23 cellular contexts compared by ENCODE assay signal in the genomic region with DNA sequence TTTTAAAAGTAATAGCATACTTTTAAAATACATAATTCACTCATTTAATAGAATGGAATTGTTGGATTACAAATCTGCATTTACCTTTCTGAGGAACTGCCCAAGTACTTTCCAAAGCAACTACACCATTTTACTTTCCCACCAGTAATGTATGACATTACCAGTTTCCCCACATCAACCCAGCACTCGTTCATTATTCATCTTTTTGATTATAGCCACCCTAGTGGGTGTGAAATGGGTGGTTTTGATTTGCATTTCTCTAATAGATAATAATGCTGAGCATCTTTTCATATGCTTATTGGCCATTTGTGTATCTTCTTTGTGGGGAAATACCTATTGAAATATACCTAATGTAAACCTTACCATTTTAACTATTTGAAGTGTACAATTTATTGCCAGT. TPM values are rescaled to one million over a fixed set of nuclear protein-coding genes. Genes with fewer than 3 reads are reported as not detected.
DNase-seq lines count a peak whose midpoint lies in the region; ATAC-seq, FAIRE-seq and TF ChIP-seq lines count a peak whose summit lies in the region.
"Had no signal": no experiment of that assay in that cellular context is flagged by ENCODE, and none has a peak within 500 bp of the region (broad histone marks: within the 10 kb centered on the region; RNA-seq: fewer than 3 reads in every experiment).

No MANE protein-coding gene starts in this region.

- TF ChIP-seq EP300 in gastroesophageal sphincter (IDR thresholded peaks at IDR 0.05): no peak

- H3K4me1 Mint-ChIP-seq in activated T-cell treated with anti-CD3 and anti-CD28 coated beads, Interleukin-2, amount 50 U/mL, for 4 hours (ENCODE audit: low read depth): peaks cover 70% of the 10 kb centered on the region
- peaks cover 36% of the 10 kb centered on the region for H3K4me1 Mint-ChIP-seq in activated T-helper 17 cell treated with anti-CD3 and anti-CD28 coated beads, Interleukin-2, amount 50 U/mL, for 72 hours

- peak; percentile 31 for FAIRE-seq in GM12891 (lab: Jason Lieb, UNC)
- FAIRE-seq: A549, GM19239, HTR-8/SVneo had no signal

- H3K9me3 Mint-ChIP-seq in activated T-cell treated with anti-CD3 and anti-CD28 coated beads, Interleukin-2, amount 50 U/mL, for 4 hours: no peaks in the 10 kb centered on the region
- no peaks in the 10 kb centered on the region for H3K9me3 Mint-ChIP-seq in activated T-helper 17 cell treated with anti-CD3 and anti-CD28 coated beads, Interleukin-2, amount 50 U/mL, for 72 hours

- no peak overlapping the region for H3K27ac Mint-ChIP-seq in activated T-helper 17 cell treated with anti-CD3 and anti-CD28 coated beads, Interleukin-2, amount 50 U/mL, for 72 hours

- peaks cover 0 to 69% (median 14%) of the 10 kb centered on the region in 3 donors for H3K4me1 ChIP-seq in gastroesophageal sphincter

- TF ChIP-seq POLR2A in GM12891 (IDR thresholded peaks at IDR 0.05; ENCODE audit: low read depth, low read length) (no peak), gastroesophageal sphincter (IDR thresholded peaks at IDR 0.05) (no peak)

- ATAC-seq in activated T-cell treated with anti-CD3 and anti-CD28 coated beads, Interleukin-2, amount 50 U/mL, for 4 hours: peak; percentile 46 to 47
- ATAC-seq in activated T-helper 17 cell treated with anti-CD3 and anti-CD28 coated beads, Interleukin-2, amount 50 U/mL, for 72 hours (replicated peaks): no peak
- ATAC-seq in gastroesophageal sphincter: no peak
- ATAC-seq: A549, SK-N-SH treated with all-trans-retinoic acid at 6 μM for 48 hours had no signal

- DNase-seq in activated T-cell treated with anti-CD3 and anti-CD28 coated beads, Interleukin-2, amount 50 U/mL, for 4 hours: no peak
- DNase-seq in activated T-cell treated with anti-CD3 and anti-CD28 coated beads, Interleukin-2, amount 50 U/mL, for 48 hours: no peak
- no peak for DNase-seq in GM12891 (ENCODE audit: insufficient read length, low spot score)
- no peak for DNase-seq in NOMO-1 treated with dmso at 0.1 percent for 144 hours (lab: John Stamatoyannopoulos, UW; ENCODE audit: unreplicated experiment)
- DNase-seq in AG08395 (ENCODE audit: low spot score): no peak
- DNase-seq: BE2C, COR-L47, DMS 273 treated with DMSO at 0.1 percent for 48 hours, DMS79 treated with DMSO at 0.1 percent for 48 hours, KG1, NCI-H1105, NCI-H146, NCI-H2029, NCI-H345, NCI-H524, NCI-H774, Peyer's patch had no signal

- no peak overlapping the region for H3K4me3 ChIP-seq in gastroesophageal sphincter
- H3K4me3 ChIP-seq: A549, Peyer's patch had no signal

- no peaks in the 10 kb centered on the region for H3K9me3 ChIP-seq in gastroesophageal sphincter
- H3K9me3 ChIP-seq: A549, BE2C, Peyer's patch had no signal

- WGBS in gastroesophageal sphincter (ENCODE audit: low coverage in 1 of 2), 2 donors: 55 to 68% methylated on average over 1 of the region's 1 CpG

- H3K27ac ChIP-seq in gastroesophageal sphincter: no peak overlapping the region
- H3K27ac ChIP-seq: A549, Peyer's patch had no signal

- H3K27me3 Mint-ChIP-seq in activated T-cell treated with anti-CD3 and anti-CD28 coated beads, Interleukin-2, amount 50 U/mL, for 4 hours (ENCODE audit: low read depth): no peaks in the 10 kb centered on the region
- no peaks in the 10 kb centered on the region for H3K27me3 Mint-ChIP-seq in activated T-helper 17 cell treated with anti-CD3 and anti-CD28 coated beads, Interleukin-2, amount 50 U/mL, for 72 hours

- no peaks in the 10 kb centered on the region for H3K27me3 ChIP-seq in gastroesophageal sphincter
- H3K27me3 ChIP-seq: BE2C, Peyer's patch had no signal

- H3K36me3 Mint-ChIP-seq in activated T-cell treated with anti-CD3 and anti-CD28 coated beads, Interleukin-2, amount 50 U/mL, for 4 hours (ENCODE audit: insufficient read depth): peaks cover 5% of the 10 kb centered on the region
- peaks cover 46% of the 10 kb centered on the region for H3K36me3 Mint-ChIP-seq in activated T-helper 17 cell treated with anti-CD3 and anti-CD28 coated beads, Interleukin-2, amount 50 U/mL, for 72 hours (ENCODE audit: low read depth)

- H3K4me3 Mint-ChIP-seq in activated T-cell treated with anti-CD3 and anti-CD28 coated beads, Interleukin-2, amount 50 U/mL, for 4 hours: no peak overlapping the region
- H3K4me3 Mint-ChIP-seq in activated T-helper 17 cell treated with anti-CD3 and anti-CD28 coated beads, Interleukin-2, amount 50 U/mL, for 72 hours: peak overlapping the region; percentile 10

- H3K36me3 ChIP-seq in gastroesophageal sphincter: peaks cover 0 to 8% of the 10 kb centered on the region in 2 donors

- TF ChIP-seq CTCF in gastroesophageal sphincter (IDR thresholded peaks at IDR 0.05): no peak

TF ChIP-seq in GM12891, 5 proteins besides CTCF, POLR2A, EP300 and RAD21:
- TF ChIP-seq POLR2AphosphoS5 (IDR thresholded peaks at IDR 0.05; ENCODE audit: low read depth, low read length) (no peak), PAX5 (IDR thresholded peaks at IDR 0.05; ENCODE audit: insufficient read depth, low read length, severe bottlenecking) (no peak)
TF ChIP-seq in GM12891: peak in this region for 0.

RNA-seq across cellular contexts. Expression of gene EBLN2, which starts 18.0 kb away (rescaled TPM):
- total RNA-seq in activated T-cell treated with anti-CD3 and anti-CD28 coated beads, Interleukin-2, amount 50 U/mL, for 4 hours: 1 to 10 TPM; 3.2 to 4.7 (median 4.3) TPM
- polyA plus RNA-seq in GM12891 (2012; ENCODE audit: low read depth, missing spikeins): 0.72 TPM
- 1 to 10 TPM; 8.2 to 9.8 TPM for total RNA-seq in activated T-helper 17 cell treated with anti-CD3 and anti-CD28 coated beads, Interleukin-2, amount 50 U/mL, for 72 hours
- 1 to 10 TPM in 3 of 4 donors, not detected in 1; 2.3 to 8.9 (median 5.0) TPM for total RNA-seq in gastroesophageal sphincter

RNA-seq across cellular contexts. Expression of gene PPP4R2, which starts 46.8 kb away (rescaled TPM):
- total RNA-seq in activated T-cell treated with anti-CD3 and anti-CD28 coated beads, Interleukin-2, amount 50 U/mL, for 4 hours: 100 to 1,000 TPM; 108 to 119 (median 119) TPM
- 23.2 TPM for polyA plus RNA-seq in GM12891 (2012; ENCODE audit: low read depth, missing spikeins)
- 10 to 100 TPM; 87.8 to 95.0 TPM for total RNA-seq in activated T-helper 17 cell treated with anti-CD3 and anti-CD28 coated beads, Interleukin-2, amount 50 U/mL, for 72 hours
- total RNA-seq in gastroesophageal sphincter: 10 to 100 TPM; 32.2 to 57.6 (median 40.2) TPM

Comparison
In these comparisons a context has a peak if more than half of its experiments do, and no peak if none do; other contexts are left out.
1. ATAC-seq: peak in activated T-cell treated with anti-CD3 and anti-CD28 coated beads, Interleukin-2, amount 50 U/mL, for 4 hours (2 of 2); none in activated T-helper 17 cell treated with anti-CD3 and anti-CD28 coated beads, Interleukin-2, amount 50 U/mL, for 72 hours (single experiment) and gastroesophageal sphincter (single experiment).